In genomic region chr11:90187839-90188238, GRCh38 we compare ENCODE assay signal across 23 cellular contexts. TPM values are rescaled to one million over a fixed set of nuclear protein-coding genes. Genes with fewer than 3 reads are reported as not detected.
"Had no signal": no experiment of that assay in that cellular context is flagged by ENCODE, and none has a peak within 500 bp of the region (broad histone marks: within the 10 kb centered on the region; RNA-seq: fewer than 3 reads in every experiment).

No MANE protein-coding gene starts in this region.

- DNase-seq: KBM-7, NCI-H1092, NCI-H1105 treated with DMSO at 0.1 percent for 48 hours, NCI-H1417 treated with DMSO at 0.1 percent for 48 hours, NCI-H146, NCI-H1694 treated with DMSO at 0.1 percent for 48 hours, NCI-H1930, NCI-H2081, NCI-H2107, NCI-H2227 treated with DMSO at 0.1 percent for 48 hours, NCI-H69, NCI-H774, PC-3, SHP77, SK-N-SH, SW 1271, T-cell had no signal

- H3K27ac Mint-ChIP-seq: T-cell; T-helper 1 cell treated with Interleukin-12 subunit alpha and Interleukin-12 subunit beta and Interleukin-4 antibody, amounts not matched to agents 30 μg/mL and 1 μg/mL, for 36 hours had no signal

- ATAC-seq: Panc1, PC-3, T-cell had no signal

- H3K9me3 Mint-ChIP-seq: T-cell; T-helper 1 cell treated with Interleukin-12 subunit alpha and Interleukin-12 subunit beta and Interleukin-4 antibody, amounts not matched to agents 30 μg/mL and 1 μg/mL, for 36 hours had no signal

- H3K4me3 Mint-ChIP-seq: T-cell; T-helper 1 cell treated with Interleukin-12 subunit alpha and Interleukin-12 subunit beta and Interleukin-4 antibody, amounts not matched to agents 30 μg/mL and 1 μg/mL, for 36 hours had no signal

- H3K27me3 Mint-ChIP-seq: T-cell had no signal

RNA-seq across cellular contexts. Expression of gene NAALAD2, which starts 53.4 kb away (rescaled TPM):
- total RNA-seq: HT-29, MCF 10A, NCI-H460, OCI-LY7, T-cell had no signal
